In the genomic region with DNA sequence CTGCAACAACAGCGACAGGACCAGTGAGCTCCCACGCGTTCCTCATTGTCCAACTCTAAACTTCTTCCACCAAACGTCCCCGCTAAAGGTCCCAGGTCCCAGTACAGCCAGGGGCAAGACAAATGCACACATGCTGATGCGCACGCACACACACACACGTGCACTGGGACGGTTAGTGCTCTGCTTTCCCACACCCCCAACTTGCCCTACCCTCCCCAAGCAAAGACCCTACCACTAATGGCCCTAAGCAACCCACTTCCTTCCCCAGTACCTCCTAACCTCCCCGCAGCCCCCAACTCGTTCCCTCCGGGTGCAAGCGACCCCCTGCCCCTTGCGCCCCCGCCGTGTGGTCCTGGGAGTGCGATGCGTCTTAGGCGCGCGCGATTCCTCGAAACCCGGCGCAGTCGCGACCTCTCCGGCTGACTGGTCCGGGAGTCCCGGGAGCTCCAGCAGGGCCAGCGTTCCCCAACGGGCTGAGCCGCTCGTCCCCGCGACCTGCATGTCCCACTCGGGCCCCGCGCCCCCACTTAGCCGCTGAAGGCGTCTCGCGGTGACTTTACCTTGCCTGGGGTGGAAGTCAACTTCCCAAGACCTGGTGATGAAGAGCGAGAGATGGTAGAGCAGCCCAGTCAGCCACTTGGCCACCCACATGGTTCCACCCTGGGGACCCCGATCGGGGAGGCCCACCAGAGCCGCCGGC, we compare ENCODE assay signal across 13 cellular contexts. TPM values are rescaled to one million over a fixed set of nuclear protein-coding genes. Genes with fewer than 3 reads are reported as not detected.
A peak's percentile ranks its signal among the peaks of the same experiment; 100 is the strongest.
DNase-seq lines count a peak whose midpoint lies in the region; ATAC-seq and TF ChIP-seq lines count a peak whose summit lies in the region.
"Had no signal": no experiment of that assay in that cellular context is flagged by ENCODE, and none has a peak within 500 bp of the region (broad histone marks: within the 10 kb centered on the region; RNA-seq: fewer than 3 reads in every experiment).

No MANE protein-coding gene starts in this region.

- POLR2A ChIA-PET in activated CD4-positive, alpha-beta T cell treated with anti-CD3 and anti-CD28 coated beads for 36 hours (lab: Charles Lee) = interaction anchor here (0.6 kb wide), 1 partner anchor 795 kb away, joined by 3 read pairs; no protein-coding TSS in a partner anchor
- POLR2A ChIA-PET in activated CD4-positive, alpha-beta T cell treated with anti-CD3 and anti-CD28 coated beads, Interleukin-2, amount 10 ng/mL, durations not matched to agents 7 days and 5 days (lab: Charles Lee) = no interaction called here

- peak; percentile 4 for DNase-seq in activated CD4-positive, alpha-beta T cell treated with anti-CD3 and anti-CD28 coated beads for 36 hours
- no peak for DNase-seq in activated CD4-positive, alpha-beta T cell treated with anti-CD3 and anti-CD28 coated beads, Interleukin-2, amount 10 ng/mL, durations not matched to agents 7 days and 5 days
- no peak for DNase-seq in choroid plexus epithelial cell (ENCODE audit: low read depth)
- DNase-seq in lower lobe of right lung = no peak
- DNase-seq in testis = no peak
- DNase-seq in body of pancreas = no peak
- DNase-seq in amygdala (lab: John Stamatoyannopoulos, UW) = no peak
- no peak for DNase-seq in amniotic stem cell (lab: John Stamatoyannopoulos, UW)
- DNase-seq: naive thymus-derived CD4-positive, alpha-beta T cell; NCI-H1048; NCI-H748 treated with DMSO at 0.1 percent for 48 hours had no signal

- TF ChIP-seq CTCF in choroid plexus epithelial cell (conservative IDR thresholded peaks at IDR 0.05; ENCODE audit: low read depth, low read length) (no peak), lower lobe of right lung (IDR thresholded peaks at IDR 0.05) (no peak), testis (IDR thresholded peaks at IDR 0.05) (no peak), body of pancreas (IDR thresholded peaks at IDR 0.05) (no peak)

- CTCF ChIA-PET in activated CD4-positive, alpha-beta T cell treated with anti-CD3 and anti-CD28 coated beads for 36 hours (lab: Charles Lee) = no interaction called here
- CTCF ChIA-PET in activated CD4-positive, alpha-beta T cell treated with anti-CD3 and anti-CD28 coated beads, Interleukin-2, amount 10 ng/mL, durations not matched to agents 7 days and 5 days (lab: Charles Lee) = no interaction called here

- H3K36me3 Mint-ChIP-seq in activated CD4-positive, alpha-beta T cell treated with anti-CD3 and anti-CD28 coated beads for 36 hours (ENCODE audit: low read depth) = no peaks in the 10 kb centered on the region
- no peaks in the 10 kb centered on the region for H3K36me3 Mint-ChIP-seq in activated CD4-positive, alpha-beta T cell treated with anti-CD3 and anti-CD28 coated beads, Interleukin-2, amount 10 ng/mL, durations not matched to agents 7 days and 5 days (ENCODE audit: low read depth)

- 0 to 1% methylated on average over 21 to 48 of the region's 48 CpGs for WGBS in testis, 2 donors
- WGBS in body of pancreas, 2 donors = 2 to 3% methylated on average over 25 to 48 of the region's 48 CpGs

- no peak overlapping the region for H3K27ac Mint-ChIP-seq in activated CD4-positive, alpha-beta T cell treated with anti-CD3 and anti-CD28 coated beads for 36 hours
- H3K27ac Mint-ChIP-seq in activated CD4-positive, alpha-beta T cell treated with anti-CD3 and anti-CD28 coated beads, Interleukin-2, amount 10 ng/mL, durations not matched to agents 7 days and 5 days = no peak overlapping the region
- H3K27ac Mint-ChIP-seq: activated naive CD4-positive, alpha-beta T cell treated with anti-CD3 and anti-CD28 coated beads, Interleukin-2, amount 50 U/mL, for 24 hours; naive thymus-derived CD4-positive, alpha-beta T cell had no signal

- no peaks in the 10 kb centered on the region for H3K4me1 ChIP-seq in lower lobe of right lung
- H3K4me1 ChIP-seq in testis = no peaks in the 10 kb centered on the region
- H3K4me1 ChIP-seq in body of pancreas = peaks cover 10% of the 10 kb centered on the region
- H3K4me1 ChIP-seq: A549 had no signal

- H3K27me3 ChIP-seq in lower lobe of right lung (ENCODE audit: low read depth) (peaks cover 35% of the 10 kb centered on the region), testis (no peaks in the 10 kb centered on the region), body of pancreas (no peaks in the 10 kb centered on the region)

- H3K9me3 Mint-ChIP-seq in activated CD4-positive, alpha-beta T cell treated with anti-CD3 and anti-CD28 coated beads for 36 hours (ENCODE audit: low read depth) = peaks cover 11% of the 10 kb centered on the region
- peaks cover 7% of the 10 kb centered on the region for H3K9me3 Mint-ChIP-seq in activated CD4-positive, alpha-beta T cell treated with anti-CD3 and anti-CD28 coated beads, Interleukin-2, amount 10 ng/mL, durations not matched to agents 7 days and 5 days

- H3K4me3 ChIP-seq in choroid plexus epithelial cell (ENCODE audit: low read depth, low read length) (peak overlapping the region; percentile 33), lower lobe of right lung (no peak overlapping the region), testis (peak overlapping the region; percentile 40 to 45), body of pancreas (no peak overlapping the region)
- H3K4me3 ChIP-seq: A549 had no signal

- H3K9me3 ChIP-seq in lower lobe of right lung (peaks cover 12% of the 10 kb centered on the region), testis (no peaks in the 10 kb centered on the region), body of pancreas (no peaks in the 10 kb centered on the region)

- peaks cover 29% of the 10 kb centered on the region for H3K27me3 Mint-ChIP-seq in activated CD4-positive, alpha-beta T cell treated with anti-CD3 and anti-CD28 coated beads for 36 hours
- H3K27me3 Mint-ChIP-seq in activated CD4-positive, alpha-beta T cell treated with anti-CD3 and anti-CD28 coated beads, Interleukin-2, amount 10 ng/mL, durations not matched to agents 7 days and 5 days = peaks cover 36% of the 10 kb centered on the region

- no peak for ATAC-seq in activated CD4-positive, alpha-beta T cell treated with anti-CD3 and anti-CD28 coated beads for 36 hours
- ATAC-seq in lower lobe of right lung = peak; percentile 9 to 18
- no peak for ATAC-seq in body of pancreas
- ATAC-seq: A549; naive thymus-derived CD4-positive, alpha-beta T cell had no signal

- intact Hi-C loops in activated CD4-positive, alpha-beta T cell treated with anti-CD3 and anti-CD28 coated beads for 36 hours (cut with DNase I, micrococcal nuclease) = no loop called here
- intact Hi-C loops in lower lobe of right lung (cut with DNase I) (no loop called here), testis (cut with DNase I; ENCODE audit: low total_unique reads) (no loop called here), body of pancreas (cut with DNase I) (no loop called here)

- H3K4me1 Mint-ChIP-seq in activated CD4-positive, alpha-beta T cell treated with anti-CD3 and anti-CD28 coated beads for 36 hours = no peaks in the 10 kb centered on the region
- no peaks in the 10 kb centered on the region for H3K4me1 Mint-ChIP-seq in activated CD4-positive, alpha-beta T cell treated with anti-CD3 and anti-CD28 coated beads, Interleukin-2, amount 10 ng/mL, durations not matched to agents 7 days and 5 days
- H3K4me1 Mint-ChIP-seq: activated naive CD4-positive, alpha-beta T cell treated with anti-CD3 and anti-CD28 coated beads, Interleukin-2, amount 50 U/mL, for 24 hours had no signal

- H3K36me3 ChIP-seq in lower lobe of right lung (no peaks in the 10 kb centered on the region), testis (ENCODE audit: low read depth, missing control alignments) (no peaks in the 10 kb centered on the region), body of pancreas (replicated peaks in 1 of 2; ENCODE audit: insufficient read depth in 1 of 2, low read depth in 2 of 2) (no peaks in the 10 kb centered on the region)

- TF ChIP-seq POLR2A in testis (IDR thresholded peaks at IDR 0.05) (no peak), body of pancreas (IDR thresholded peaks at IDR 0.05) (no peak)

- no peak overlapping the region for H3K4me3 Mint-ChIP-seq in activated CD4-positive, alpha-beta T cell treated with anti-CD3 and anti-CD28 coated beads for 36 hours
- H3K4me3 Mint-ChIP-seq in activated CD4-positive, alpha-beta T cell treated with anti-CD3 and anti-CD28 coated beads, Interleukin-2, amount 10 ng/mL, durations not matched to agents 7 days and 5 days = no peak overlapping the region
- H3K4me3 Mint-ChIP-seq: activated naive CD4-positive, alpha-beta T cell treated with anti-CD3 and anti-CD28 coated beads, Interleukin-2, amount 50 U/mL, for 24 hours had no signal

- H3K27ac ChIP-seq in lower lobe of right lung = no peak overlapping the region
- H3K27ac ChIP-seq in testis = no peak overlapping the region
- no peak overlapping the region for H3K27ac ChIP-seq in body of pancreas
- H3K27ac ChIP-seq: A549 had no signal

RNA-seq across cellular contexts. Expression of a gene that starts 0.6 kb away (rescaled TPM):
- total RNA-seq in activated CD4-positive, alpha-beta T cell treated with anti-CD3 and anti-CD28 coated beads for 36 hours = not detected
- total RNA-seq in activated CD4-positive, alpha-beta T cell treated with anti-CD3 and anti-CD28 coated beads, Interleukin-2, amount 10 ng/mL, durations not matched to agents 7 days and 5 days = not detected
- not detected for total RNA-seq in lower lobe of right lung
- 1 to 10 TPM; 1.1 to 1.5 TPM for total RNA-seq in testis
- 0.26 TPM for polyA plus RNA-seq in testis (ENCODE audit: insufficient read depth, low read depth, low replicate concordance)
- not detected for total RNA-seq in body of pancreas
- total RNA-seq: naive thymus-derived CD4-positive, alpha-beta T cell had no signal
- polyA plus RNA-seq: A549; naive thymus-derived CD4-positive, alpha-beta T cell had no signal

Comparison
In these comparisons a context has a peak if more than half of its experiments do, and no peak if none do; other contexts are left out.
1. ATAC-seq: peak in lower lobe of right lung (2 of 2); none in activated CD4-positive, alpha-beta T cell treated with anti-CD3 and anti-CD28 coated beads for 36 hours (single experiment) and body of pancreas (single experiment).
2. H3K4me3 ChIP-seq: peak in choroid plexus epithelial cell (single experiment) and testis (2 of 2); none in lower lobe of right lung (single experiment) and body of pancreas (0 of 2).